ENCODE assay signal across 1 cellular context in the genomic region with DNA sequence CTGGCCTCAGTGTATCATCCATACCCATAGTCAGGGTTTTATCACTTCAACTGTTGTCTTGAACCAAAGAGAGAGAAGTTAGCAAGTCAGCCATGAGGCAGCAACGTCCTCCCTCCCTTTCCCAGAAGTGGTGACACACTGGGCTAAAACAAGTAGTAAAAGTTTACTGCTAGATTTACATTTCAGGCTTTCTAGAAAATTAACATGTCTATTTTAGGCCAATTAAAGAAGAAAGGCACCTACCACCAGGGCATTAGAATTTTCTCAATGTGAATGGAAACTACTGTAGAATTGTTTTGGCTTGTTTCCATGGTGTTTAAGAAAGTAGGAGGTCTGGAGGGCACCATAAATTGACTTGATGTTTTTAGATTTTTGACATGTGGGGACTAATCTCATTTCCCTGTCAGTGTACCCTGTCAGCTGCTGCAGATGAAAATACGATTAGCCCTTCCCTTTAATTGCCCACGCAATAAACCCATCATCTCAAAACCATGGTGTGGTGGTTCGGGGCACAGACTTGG.
TF ChIP-seq lines count a peak whose summit lies in the region.

No MANE protein-coding gene starts in this region.

TF ChIP-seq in GM12878, 131 proteins besides CTCF, POLR2A, EP300 and RAD21 (continued from another document):
- no peak for TF ChIP-seq ZNF687 (IDR thresholded peaks at IDR 0.05)
- TF ChIP-seq MLLT1 (IDR thresholded peaks at IDR 0.05), result no peak
- no peak for TF ChIP-seq ZNF207 (IDR thresholded peaks at IDR 0.05; ENCODE audit: borderline replicate concordance)
- TF ChIP-seq, protein P1, sequence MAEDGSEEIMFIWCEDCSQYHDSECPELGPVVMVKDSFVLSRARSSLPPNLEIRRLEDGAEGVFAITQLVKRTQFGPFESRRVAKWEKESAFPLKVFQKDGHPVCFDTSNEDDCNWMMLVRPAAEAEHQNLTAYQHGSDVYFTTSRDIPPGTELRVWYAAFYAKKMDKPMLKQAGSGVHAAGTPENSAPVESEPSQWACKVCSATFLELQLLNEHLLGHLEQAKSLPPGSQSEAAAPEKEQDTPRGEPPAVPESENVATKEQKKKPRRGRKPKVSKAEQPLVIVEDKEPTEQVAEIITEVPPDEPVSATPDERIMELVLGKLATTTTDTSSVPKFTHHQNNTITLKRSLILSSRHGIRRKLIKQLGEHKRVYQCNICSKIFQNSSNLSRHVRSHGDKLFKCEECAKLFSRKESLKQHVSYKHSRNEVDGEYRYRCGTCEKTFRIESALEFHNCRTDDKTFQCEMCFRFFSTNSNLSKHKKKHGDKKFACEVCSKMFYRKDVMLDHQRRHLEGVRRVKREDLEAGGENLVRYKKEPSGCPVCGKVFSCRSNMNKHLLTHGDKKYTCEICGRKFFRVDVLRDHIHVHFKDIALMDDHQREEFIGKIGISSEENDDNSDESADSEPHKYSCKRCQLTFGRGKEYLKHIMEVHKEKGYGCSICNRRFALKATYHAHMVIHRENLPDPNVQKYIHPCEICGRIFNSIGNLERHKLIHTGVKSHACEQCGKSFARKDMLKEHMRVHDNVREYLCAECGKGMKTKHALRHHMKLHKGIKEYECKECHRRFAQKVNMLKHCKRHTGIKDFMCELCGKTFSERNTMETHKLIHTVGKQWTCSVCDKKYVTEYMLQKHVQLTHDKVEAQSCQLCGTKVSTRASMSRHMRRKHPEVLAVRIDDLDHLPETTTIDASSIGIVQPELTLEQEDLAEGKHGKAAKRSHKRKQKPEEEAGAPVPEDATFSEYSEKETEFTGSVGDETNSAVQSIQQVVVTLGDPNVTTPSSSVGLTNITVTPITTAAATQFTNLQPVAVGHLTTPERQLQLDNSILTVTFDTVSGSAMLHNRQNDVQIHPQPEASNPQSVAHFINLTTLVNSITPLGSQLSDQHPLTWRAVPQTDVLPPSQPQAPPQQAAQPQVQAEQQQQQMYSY (CRISPR knock-in tag; IDR thresholded peaks at IDR 0.05), result no peak
- no peak for TF ChIP-seq SPI1 (IDR thresholded peaks at IDR 0.05; ENCODE audit: borderline replicate concordance, insufficient read depth, low read depth, low read length)
- TF ChIP-seq ATF7 (IDR thresholded peaks at IDR 0.05; ENCODE audit: low read depth), result no peak
- TF ChIP-seq, protein P2, sequence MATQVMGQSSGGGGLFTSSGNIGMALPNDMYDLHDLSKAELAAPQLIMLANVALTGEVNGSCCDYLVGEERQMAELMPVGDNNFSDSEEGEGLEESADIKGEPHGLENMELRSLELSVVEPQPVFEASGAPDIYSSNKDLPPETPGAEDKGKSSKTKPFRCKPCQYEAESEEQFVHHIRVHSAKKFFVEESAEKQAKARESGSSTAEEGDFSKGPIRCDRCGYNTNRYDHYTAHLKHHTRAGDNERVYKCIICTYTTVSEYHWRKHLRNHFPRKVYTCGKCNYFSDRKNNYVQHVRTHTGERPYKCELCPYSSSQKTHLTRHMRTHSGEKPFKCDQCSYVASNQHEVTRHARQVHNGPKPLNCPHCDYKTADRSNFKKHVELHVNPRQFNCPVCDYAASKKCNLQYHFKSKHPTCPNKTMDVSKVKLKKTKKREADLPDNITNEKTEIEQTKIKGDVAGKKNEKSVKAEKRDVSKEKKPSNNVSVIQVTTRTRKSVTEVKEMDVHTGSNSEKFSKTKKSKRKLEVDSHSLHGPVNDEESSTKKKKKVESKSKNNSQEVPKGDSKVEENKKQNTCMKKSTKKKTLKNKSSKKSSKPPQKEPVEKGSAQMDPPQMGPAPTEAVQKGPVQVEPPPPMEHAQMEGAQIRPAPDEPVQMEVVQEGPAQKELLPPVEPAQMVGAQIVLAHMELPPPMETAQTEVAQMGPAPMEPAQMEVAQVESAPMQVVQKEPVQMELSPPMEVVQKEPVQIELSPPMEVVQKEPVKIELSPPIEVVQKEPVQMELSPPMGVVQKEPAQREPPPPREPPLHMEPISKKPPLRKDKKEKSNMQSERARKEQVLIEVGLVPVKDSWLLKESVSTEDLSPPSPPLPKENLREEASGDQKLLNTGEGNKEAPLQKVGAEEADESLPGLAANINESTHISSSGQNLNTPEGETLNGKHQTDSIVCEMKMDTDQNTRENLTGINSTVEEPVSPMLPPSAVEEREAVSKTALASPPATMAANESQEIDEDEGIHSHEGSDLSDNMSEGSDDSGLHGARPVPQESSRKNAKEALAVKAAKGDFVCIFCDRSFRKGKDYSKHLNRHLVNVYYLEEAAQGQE (IDR thresholded peaks at IDR 0.05; ENCODE audit: low read depth, low read length), result no peak
- TF ChIP-seq MAX (IDR thresholded peaks at IDR 0.05; ENCODE audit: low read depth, low read length), result no peak
- TF ChIP-seq, protein P3, sequence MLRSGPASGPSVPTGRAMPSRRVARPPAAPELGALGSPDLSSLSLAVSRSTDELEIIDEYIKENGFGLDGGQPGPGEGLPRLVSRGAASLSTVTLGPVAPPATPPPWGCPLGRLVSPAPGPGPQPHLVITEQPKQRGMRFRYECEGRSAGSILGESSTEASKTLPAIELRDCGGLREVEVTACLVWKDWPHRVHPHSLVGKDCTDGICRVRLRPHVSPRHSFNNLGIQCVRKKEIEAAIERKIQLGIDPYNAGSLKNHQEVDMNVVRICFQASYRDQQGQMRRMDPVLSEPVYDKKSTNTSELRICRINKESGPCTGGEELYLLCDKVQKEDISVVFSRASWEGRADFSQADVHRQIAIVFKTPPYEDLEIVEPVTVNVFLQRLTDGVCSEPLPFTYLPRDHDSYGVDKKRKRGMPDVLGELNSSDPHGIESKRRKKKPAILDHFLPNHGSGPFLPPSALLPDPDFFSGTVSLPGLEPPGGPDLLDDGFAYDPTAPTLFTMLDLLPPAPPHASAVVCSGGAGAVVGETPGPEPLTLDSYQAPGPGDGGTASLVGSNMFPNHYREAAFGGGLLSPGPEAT (IDR thresholded peaks at IDR 0.05; ENCODE audit: low read depth), result no peak
- TF ChIP-seq STAT1 (conservative IDR thresholded peaks at IDR 0.05), result no peak
